In genomic region chr7:20214787-20215669, GRCh38 we compare ENCODE assay signal across 15 cellular contexts. TPM values are rescaled to one million over a fixed set of nuclear protein-coding genes. Genes with fewer than 3 reads are reported as not detected.
DNase-seq lines count a peak whose midpoint lies in the region; ATAC-seq, FAIRE-seq and TF ChIP-seq lines count a peak whose summit lies in the region.
"Had no signal": no experiment of that assay in that cellular context is flagged by ENCODE, and none has a peak within 500 bp of the region (broad histone marks: within the 10 kb centered on the region; RNA-seq: fewer than 3 reads in every experiment).

No MANE protein-coding gene starts in this region.

- H2AFZ ChIP-seq in hepatocyte: no peak overlapping the region

- no peak overlapping the region for H3K27ac Mint-ChIP-seq in osteocyte (ENCODE audit: unreplicated experiment)
- H3K27ac Mint-ChIP-seq: activated naive CD8-positive, alpha-beta T cell treated with anti-CD3 and anti-CD28 coated beads, Interleukin-2, amount 10 ng/mL, durations not matched to agents 7 days and 5 days had no signal

- FAIRE-seq in RCC 7860 (lab: Jason Lieb, UNC): peak; percentile 30

- peaks cover 53% of the 10 kb centered on the region for H3K79me2 ChIP-seq in hepatocyte

- H3K36me3 ChIP-seq in hepatocyte (replicated peaks; ENCODE audit: insufficient read depth, low read depth): no peaks in the 10 kb centered on the region
- H3K36me3 ChIP-seq: transverse colon had no signal

- peak overlapping the region; percentile 60 for H3K4me2 ChIP-seq in hepatocyte

- no peaks in the 10 kb centered on the region for H3K36me3 Mint-ChIP-seq in osteocyte (ENCODE audit: unreplicated experiment)

- WGBS in hepatocyte (ENCODE audit: low lambda C conversion rate, missing lambda C conversion rate): 74% methylated on average over 6 of the region's 6 CpGs

- peak overlapping the region; percentile 18 for H3K4me3 ChIP-seq in hepatocyte
- H3K4me3 ChIP-seq: transverse colon had no signal

- H3K27me3 Mint-ChIP-seq in osteocyte (ENCODE audit: unreplicated experiment): peaks cover 6% of the 10 kb centered on the region

- no peak overlapping the region for H3K4me3 Mint-ChIP-seq in osteocyte (ENCODE audit: unreplicated experiment)
- H3K4me3 Mint-ChIP-seq: activated naive CD8-positive, alpha-beta T cell treated with anti-CD3 and anti-CD28 coated beads, Interleukin-2, amount 10 ng/mL, durations not matched to agents 7 days and 5 days had no signal

- peak overlapping the region; percentile 97 for H3K27ac ChIP-seq in hepatocyte
- H3K27ac ChIP-seq: transverse colon, VCaP had no signal

- peak; percentile 19 for TF ChIP-seq POLR2A in GM19193 (IDR thresholded peaks at IDR 0.05; ENCODE audit: extremely low read depth, insufficient read depth, insufficient read length)

- no peaks in the 10 kb centered on the region for H3K9me3 ChIP-seq in hepatocyte (ENCODE audit: low read depth)
- H3K9me3 ChIP-seq: transverse colon had no signal

- peaks cover 9% of the 10 kb centered on the region for H3K4me1 Mint-ChIP-seq in osteocyte (ENCODE audit: unreplicated experiment)

- H3K9me2 ChIP-seq in hepatocyte (replicated peaks; ENCODE audit: insufficient read depth): no peaks in the 10 kb centered on the region

- H4K20me1 ChIP-seq in hepatocyte (ENCODE audit: insufficient read depth, poor library complexity, severe bottlenecking): no peaks in the 10 kb centered on the region

- no peaks in the 10 kb centered on the region for H3K27me3 ChIP-seq in hepatocyte
- H3K27me3 ChIP-seq: transverse colon had no signal

- peaks cover 13% of the 10 kb centered on the region for H3K4me1 ChIP-seq in hepatocyte (ENCODE audit: insufficient read depth)

- TF ChIP-seq CTCF in hepatocyte (IDR thresholded peaks at IDR 0.05; ENCODE audit: poor library complexity) (no peak), osteocyte (IDR thresholded peaks at IDR 0.05) (no peak)

- DNase-seq in A172 (ENCODE audit: low spot score) (peak; percentile 38), RCC 7860 (ENCODE audit: low spot score) (no peak), hepatocyte (ENCODE audit: low spot score) (peak; percentile 53), osteocyte (ENCODE audit: extremely low spot score, unreplicated experiment) (no peak), GM19238 (ENCODE audit: insufficient read length, low spot score) (no peak), D341Med (ENCODE audit: low spot score) (no peak)
- DNase-seq: activated CD8-positive, alpha-beta memory T cell treated with anti-CD3 and anti-CD28 coated beads, Interleukin-2, amount 50 U/mL, for 4 hours; activated naive CD8-positive, alpha-beta T cell treated with anti-CD3 and anti-CD28 coated beads, Interleukin-2, amount 10 ng/mL, durations not matched to agents 7 days and 5 days; H7; NCI-H524; SHP77 treated with DMSO at 0.1 percent for 48 hours; transverse colon had no signal

- no peaks in the 10 kb centered on the region for H3K9me3 Mint-ChIP-seq in osteocyte (ENCODE audit: unreplicated experiment)

- no peak for ATAC-seq in HG03342 (IDR thresholded peaks at IDR 0.05; ENCODE audit: unreplicated experiment)

RNA-seq across cellular contexts. Expression of gene MACC1, which starts 2.2 kb away (rescaled TPM):
- 0.05 TPM in 1 of 2 replicates, not detected in the other for total RNA-seq in A172 (2014; rRNA removed; shearing (Covaris generic))
- 42.9 and 46.0 TPM in 2 replicates for total RNA-seq in hepatocyte
- 6.9 and 7.2 TPM in 2 replicates for polyA plus RNA-seq in hepatocyte
- not detected in 2 replicates for total RNA-seq in osteocyte

Comparison
In these comparisons a context has a peak if more than half of its experiments do, and no peak if none do; other contexts are left out.
1. DNase-seq: peak in A172 (single experiment) and hepatocyte (single experiment); none in RCC 7860 (single experiment), osteocyte (single experiment), GM19238 (single experiment) and D341Med (single experiment).
2. RNA of gene MACC1, which starts 2.2 kb away (total RNA-seq): 42.9 to 46.0 TPM in hepatocyte; 0.05 TPM in A172 and not detected in osteocyte; every median in the first group is over 10 times any median in the second.